In genomic region chrX:150848914-150849365, GRCh38 we compare ENCODE assay signal across 10 cellular contexts. TPM values are rescaled to one million over a fixed set of nuclear protein-coding genes. Genes with fewer than 3 reads are reported as not detected.
DNase-seq lines count a peak whose midpoint lies in the region; ATAC-seq and TF ChIP-seq lines count a peak whose summit lies in the region.
"Had no signal": no experiment of that assay in that cellular context is flagged by ENCODE, and none has a peak within 500 bp of the region (broad histone marks: within the 10 kb centered on the region; RNA-seq: fewer than 3 reads in every experiment).

No MANE protein-coding gene starts in this region.

- no peaks in the 10 kb centered on the region for H3K27me3 ChIP-seq in suprapubic skin
- H3K27me3 ChIP-seq: esophagus muscularis mucosa had no signal

- DNase-seq in SIG-M5 treated with dmso at 0.1 percent for 504 hours (lab: John Stamatoyannopoulos, UW; ENCODE audit: unreplicated experiment), result peak; percentile 66
- no peak for DNase-seq in SIG-M5 (lab: John Stamatoyannopoulos, UW)
- DNase-seq in NCI-H2107 treated with DMSO at 0.1 percent for 48 hours (lab: John Stamatoyannopoulos, UW; ENCODE audit: unreplicated experiment), result peak; percentile 53
- DNase-seq in brain pericyte (ENCODE audit: low read depth, low spot score), result peak; percentile 33
- DNase-seq in suprapubic skin (ENCODE audit: low spot score in 2 of 2), result no peak
- no peak for DNase-seq in ecto neural progenitor cell (ENCODE audit: low spot score)
- DNase-seq in KG1 (lab: John Stamatoyannopoulos, UW), result no peak

- no peaks in the 10 kb centered on the region for H3K36me3 ChIP-seq in suprapubic skin
- H3K36me3 ChIP-seq: esophagus muscularis mucosa had no signal

- no peak for ATAC-seq in HG03045 (IDR thresholded peaks at IDR 0.05; ENCODE audit: unreplicated experiment)
- ATAC-seq: Right ventricle myocardium inferior had no signal

- 85% methylated on average over 9 of the region's 9 CpGs for WGBS in suprapubic skin

- TF ChIP-seq EP300 in suprapubic skin (IDR thresholded peaks at IDR 0.05), result no peak

- no peak for TF ChIP-seq POLR2A in suprapubic skin (IDR thresholded peaks at IDR 0.05)

- TF ChIP-seq CTCF in suprapubic skin (IDR thresholded peaks at IDR 0.05), result no peak

- no peaks in the 10 kb centered on the region for H3K9me3 ChIP-seq in suprapubic skin
- H3K9me3 ChIP-seq: esophagus muscularis mucosa had no signal

- no peak overlapping the region for H3K4me3 ChIP-seq in suprapubic skin
- H3K4me3 ChIP-seq: esophagus muscularis mucosa had no signal

- peak overlapping the region; percentile 56 for H3K27ac ChIP-seq in suprapubic skin
- H3K27ac ChIP-seq: esophagus muscularis mucosa had no signal

- H3K4me1 ChIP-seq in suprapubic skin, result peaks cover 3% of the 10 kb centered on the region
- H3K4me1 ChIP-seq: esophagus muscularis mucosa had no signal

RNA-seq across cellular contexts. Expression of gene CD99L2, which starts 49.5 kb away (rescaled TPM):
- 10 to 100 TPM; 12.6 to 24.5 (median 18.7) TPM for total RNA-seq in suprapubic skin

Comparison
In these comparisons a context has a peak if more than half of its experiments do, and no peak if none do; other contexts are left out.
1. DNase-seq: peak in SIG-M5 treated with dmso at 0.1 percent for 504 hours (single experiment), NCI-H2107 treated with DMSO at 0.1 percent for 48 hours (single experiment) and brain pericyte (single experiment); none in SIG-M5 (single experiment), suprapubic skin (0 of 2), ecto neural progenitor cell (single experiment) and KG1 (single experiment).